Comparison of ENCODE assay signal across 23 cellular contexts in genomic region chr5:32387841-32388240, GRCh38. TPM values are rescaled to one million over a fixed set of nuclear protein-coding genes. Genes with fewer than 3 reads are reported as not detected.
DNase-seq lines count a peak whose midpoint lies in the region; ATAC-seq, FAIRE-seq and TF ChIP-seq lines count a peak whose summit lies in the region.
"Had no signal": no experiment of that assay in that cellular context is flagged by ENCODE, and none has a peak within 500 bp of the region (broad histone marks: within the 10 kb centered on the region; RNA-seq: fewer than 3 reads in every experiment).

No MANE protein-coding gene starts in this region.

- no peak overlapping the region for H2AFZ ChIP-seq in mammary epithelial cell (ENCODE audit: low read depth, low read length)
- H2AFZ ChIP-seq in osteoblast (ENCODE audit: low read length) = no peak overlapping the region
- no peak overlapping the region for H2AFZ ChIP-seq in HepG2 (ENCODE audit: low read length)

- ATAC-seq in HepG2 (no peak), mucosa of descending colon (no peak)
- ATAC-seq: activated naive CD8-positive, alpha-beta T cell treated with anti-CD3 and anti-CD28 coated beads, Interleukin-2, amount 50 U/mL, for 24 hours; right cardiac atrium had no signal

- peak overlapping the region; percentile 32 for H3K27ac ChIP-seq in A673 (ENCODE audit: low read depth, low read length, poor library complexity, severe bottlenecking)
- H3K27ac ChIP-seq in mammary epithelial cell (ENCODE audit: insufficient read depth, low read depth, low read length) = peak overlapping the region; percentile 47
- peak overlapping the region; percentile 54 for H3K27ac ChIP-seq in osteoblast (ENCODE audit: low read depth, low read length)
- H3K27ac ChIP-seq in HepG2 (ENCODE audit: extremely low read length, insufficient read depth, low read length) = no peak overlapping the region
- H3K27ac ChIP-seq: epithelial cell of prostate had no signal

- peaks cover 48% of the 10 kb centered on the region for H3K4me1 Mint-ChIP-seq in HFFc6 (ENCODE audit: low read depth)
- H3K4me1 Mint-ChIP-seq: activated naive CD8-positive, alpha-beta T cell treated with anti-CD3 and anti-CD28 coated beads, Interleukin-2, amount 50 U/mL, for 24 hours; neural crest cell had no signal

- H3K4me2 ChIP-seq in mammary epithelial cell (ENCODE audit: insufficient read depth, low read depth, low read length) (no peak overlapping the region), osteoblast (ENCODE audit: insufficient read depth, low read length) (no peak overlapping the region), HepG2 (ENCODE audit: low read depth, low read length) (no peak overlapping the region)

- DNase-seq in A673 (ENCODE audit: low spot score) = no peak
- no peak for DNase-seq in HFFc6
- no peak for DNase-seq in mammary epithelial cell
- no peak for DNase-seq in osteoblast (ENCODE audit: insufficient read length, low spot score, missing footprints)
- no peak for DNase-seq in HepG2 (ENCODE audit: low spot score)
- no peak for DNase-seq in mucosa of descending colon
- no peak for DNase-seq in effector CD4-positive, alpha-beta T cell
- DNase-seq in KBM-7 = no peak
- DNase-seq: activated CD4-positive, alpha-beta T cell treated with anti-CD3 and anti-CD28 coated beads for 1 hour; activated CD8-positive, alpha-beta memory T cell treated with anti-CD3 and anti-CD28 coated beads for 24 hours; activated gamma-delta T cell treated with Interleukin-2 at 50 U/mL for 16 hours; activated naive CD8-positive, alpha-beta T cell treated with anti-CD3 and anti-CD28 coated beads, Interleukin-2, amount 50 U/mL, for 24 hours; Calu3; NCI-H1105; NCI-H2029; NCI-H526; posterior cingulate gyrus; right cardiac atrium; stimulated activated CD4-positive, alpha-beta T cell treated with anti-CD3 and anti-CD28 coated beads, Interleukin-12 subunit alpha, Interleukin-12 subunit beta, amount 100 ng/mL, for 4 hours; stimulated activated CD4-positive, alpha-beta T cell treated with anti-CD3 and anti-CD28 coated beads, Interleukin-4, amount 100 ng/mL, for 1 hour had no signal

- H3K27me3 Mint-ChIP-seq in HFFc6 (ENCODE audit: insufficient read depth) = peaks cover 5% of the 10 kb centered on the region
- H3K27me3 Mint-ChIP-seq: activated naive CD8-positive, alpha-beta T cell treated with anti-CD3 and anti-CD28 coated beads, Interleukin-2, amount 50 U/mL, for 24 hours had no signal

- TF ChIP-seq CTCF in A673 (conservative IDR thresholded peaks at IDR 0.05; ENCODE audit: low read depth, low read length) (no peak), HFFc6 (IDR thresholded peaks at IDR 0.05) (no peak), mammary epithelial cell (conservative IDR thresholded peaks at IDR 0.05 in 1 of 2, IDR thresholded peaks at IDR 0.05 in 1 of 2; ENCODE audit: extremely low read depth in 1 of 2, insufficient read depth in 1 of 2, low read depth in 1 of 2, low read length in 2 of 2) (no peak), osteoblast (IDR thresholded peaks at IDR 0.05; ENCODE audit: extremely low read depth, low read depth, low read length) (no peak), HepG2 (CRISPR knock-in tag; IDR thresholded peaks at IDR 0.05) (no peak), mucosa of descending colon (IDR thresholded peaks at IDR 0.05) (no peak)

- H3K27me3 ChIP-seq in A673 (replicated peaks; ENCODE audit: insufficient read depth, low read depth, low read length, poor library complexity) (no peaks in the 10 kb centered on the region), mammary epithelial cell (ENCODE audit: insufficient read depth, low read length) (no peaks in the 10 kb centered on the region), osteoblast (ENCODE audit: insufficient read depth, low read length) (no peaks in the 10 kb centered on the region), HepG2 (ENCODE audit: control insufficient read depth in 1 of 2, insufficient read depth in 2 of 2, low read length in 2 of 2) (no peaks in the 10 kb centered on the region)

- TF ChIP-seq POLR2A in HepG2 (IDR thresholded peaks at IDR 0.05; ENCODE audit: insufficient read depth in 1 of 2, low read depth in 2 of 2, low read length in 2 of 2) = no peak

- BruUV-seq in A673 (replicated peaks; lab: Mats Ljungman, UMichigan) (no TSS peak), mammary epithelial cell (replicated peaks; lab: Mats Ljungman, UMichigan) (no TSS peak), HepG2 (replicated peaks; lab: Mats Ljungman, UMichigan) (no TSS peak)

- no peak for TF ChIP-seq RAD21 in HepG2 (CRISPR knock-in tag; IDR thresholded peaks at IDR 0.05)

- H3K4me1 ChIP-seq in A673 (ENCODE audit: insufficient read depth, low read length, poor library complexity, severe bottlenecking) (no peaks in the 10 kb centered on the region), mammary epithelial cell (ENCODE audit: insufficient read depth, low read length) (peaks cover 12% of the 10 kb centered on the region), osteoblast (ENCODE audit: insufficient read depth, low read length) (peaks cover 36% of the 10 kb centered on the region), HepG2 (ENCODE audit: insufficient read depth, low read length) (peaks cover 26% of the 10 kb centered on the region), mucosa of descending colon (ENCODE audit: low read depth) (no peaks in the 10 kb centered on the region)

- dilution Hi-C loops in mammary epithelial cell (cut with HindIII; ENCODE audit: low sequenced_read_pairs) = no loop called here

- intact Hi-C loops in A673 (cut with micrococcal nuclease; ENCODE audit: unreplicated experiment) (no loop called here), mammary epithelial cell (cut with micrococcal nuclease) (no loop called here), HepG2 (cut with micrococcal nuclease; ENCODE audit: unreplicated experiment) (no loop called here), mucosa of descending colon (cut with DNase I, micrococcal nuclease) (no loop called here)

- in situ Hi-C loops in mammary epithelial cell (cut with MboI; ENCODE audit: low sequenced_read_pairs in 2 of 2) (no loop called here), HepG2 (cut with HindIII; ENCODE audit: extremely low pct_ligation_motif_present, low pct_unique_long_range_greater_than_20kb) (no loop called here), KBM-7 (cut with MboI; ENCODE audit: low pct_unique_long_range_greater_than_20kb, low sequenced_read_pairs) (no loop called here)

- H3K79me2 ChIP-seq in mammary epithelial cell (ENCODE audit: insufficient read depth, low read length) (peaks cover 4% of the 10 kb centered on the region), osteoblast (ENCODE audit: insufficient read depth, low read length) (peaks cover 17% of the 10 kb centered on the region), HepG2 (ENCODE audit: insufficient read depth, low read length) (no peaks in the 10 kb centered on the region)

- no peak for FAIRE-seq in HepG2 (lab: Jason Lieb, UNC)
- FAIRE-seq: keratinocyte had no signal

- H3K36me3 ChIP-seq in A673 (ENCODE audit: insufficient read depth, low read length, poor library complexity, severe bottlenecking) (peaks cover 86% of the 10 kb centered on the region), mammary epithelial cell (ENCODE audit: insufficient read depth, low read length) (peaks cover 48% of the 10 kb centered on the region), osteoblast (ENCODE audit: insufficient read depth, low read length) (peaks cover 77% of the 10 kb centered on the region), HepG2 (replicated peaks in 1 of 2; ENCODE audit: control insufficient read depth in 1 of 2, insufficient read depth in 2 of 2, low read length in 2 of 2) (peaks cover 16 to 88% of the 10 kb centered on the region in 2 experiments), mucosa of descending colon (ENCODE audit: low read depth) (no peaks in the 10 kb centered on the region)

- H3K4me3 Mint-ChIP-seq in HFFc6 = peak overlapping the region; percentile 63; the same call in 1 of the 2 replicates
- H3K4me3 Mint-ChIP-seq: activated naive CD8-positive, alpha-beta T cell treated with anti-CD3 and anti-CD28 coated beads, Interleukin-2, amount 50 U/mL, for 24 hours; neural crest cell had no signal

- TF ChIP-seq EP300 in HepG2 (IDR thresholded peaks at IDR 0.05; ENCODE audit: low read depth in 2 of 2, low read length in 2 of 2) (no peak), HepG2 (CRISPR knock-in tag; IDR thresholded peaks at IDR 0.05; ENCODE audit: borderline replicate concordance) (no peak)

- H3K27ac Mint-ChIP-seq in HFFc6 = peak overlapping the region; percentile 86

- H3K4me3 ChIP-seq in A673 (ENCODE audit: low read depth, low read length, poor library complexity, severe bottlenecking) = no peak overlapping the region
- H3K4me3 ChIP-seq in mammary epithelial cell (replicated peaks in 1 of 3; ENCODE audit: insufficient read depth in 1 of 3, low read depth in 2 of 3, low read length in 3 of 3) = no peak overlapping the region
- no peak overlapping the region for H3K4me3 ChIP-seq in osteoblast (ENCODE audit: insufficient read depth, low read length)
- H3K4me3 ChIP-seq in HepG2 (replicated peaks in 1 of 3; ENCODE audit: insufficient read depth in 1 of 3, low read depth in 2 of 3, low read length in 3 of 3) = no peak overlapping the region
- H3K4me3 ChIP-seq in mucosa of descending colon = no peak overlapping the region

- POLR2A ChIA-PET in A673 (lab: Charles Lee; ENCODE audit: low non-redundant PET) (no interaction called here), HepG2 (lab: Yijun Ruan, JAX) (no interaction called here)

- H3K9me3 ChIP-seq in A673 (ENCODE audit: low read depth, low read length, poor library complexity, severe bottlenecking) = no peaks in the 10 kb centered on the region
- no peaks in the 10 kb centered on the region for H3K9me3 ChIP-seq in mammary epithelial cell (replicated peaks; ENCODE audit: insufficient read depth, low read length)
- H3K9me3 ChIP-seq in osteoblast (ENCODE audit: low read depth, low read length) = no peaks in the 10 kb centered on the region
- H3K9me3 ChIP-seq in HepG2 (ENCODE audit: low read length) = no peaks in the 10 kb centered on the region
- H3K9me3 ChIP-seq in mucosa of descending colon = no peaks in the 10 kb centered on the region

- peaks cover 41% of the 10 kb centered on the region for H3K36me3 Mint-ChIP-seq in HFFc6 (ENCODE audit: low read depth)

- no peaks in the 10 kb centered on the region for H4K20me1 ChIP-seq in mammary epithelial cell (ENCODE audit: insufficient read depth, low read length)
- no peaks in the 10 kb centered on the region for H4K20me1 ChIP-seq in osteoblast (ENCODE audit: insufficient read depth, low read length)
- no peaks in the 10 kb centered on the region for H4K20me1 ChIP-seq in HepG2 (ENCODE audit: insufficient read depth, low read length)

- CTCF ChIA-PET in A673 (lab: Charles Lee) = no interaction called here
- CTCF ChIA-PET in mammary epithelial cell (lab: Charles Lee; ENCODE audit: low non-redundant PET) = interaction anchor here (0.6 kb wide), 1 partner anchor 42 kb away, joined by 10 read pairs; no protein-coding TSS in a partner anchor
- CTCF ChIA-PET in HepG2 (lab: Yijun Ruan, JAX; ENCODE audit: low intra/inter-chr PET ratio, low total read pairs) = no interaction called here

- no peak overlapping the region for H3K9ac ChIP-seq in mammary epithelial cell (ENCODE audit: insufficient read depth, low read length)
- H3K9ac ChIP-seq in HepG2 (ENCODE audit: insufficient read depth, low read depth, low read length) = no peak overlapping the region

- H3K9me3 Mint-ChIP-seq in HFFc6 = no peaks in the 10 kb centered on the region
- H3K9me3 Mint-ChIP-seq: activated naive CD8-positive, alpha-beta T cell treated with anti-CD3 and anti-CD28 coated beads, Interleukin-2, amount 50 U/mL, for 24 hours; neural crest cell had no signal

RNA-seq across cellular contexts. Expression of gene ZFR, which starts 56.7 kb away (rescaled TPM):
- total RNA-seq in A673 (2021) = 104 and 110 TPM in 2 replicates
- total RNA-seq in HFFc6 (2021; fragmentation: NEBNext Ultra II Directional; extraction: Animal tissue kit (Norgen Biotek cat#: 25700)) = 10 to 100 TPM; 69.3 to 79.0 (median 75.9) TPM
- 10 to 100 TPM; 65.1 to 83.5 TPM for total RNA-seq in mammary epithelial cell
- polyA plus RNA-seq in mammary epithelial cell = 65.5 TPM
- polyA minus RNA-seq in mammary epithelial cell = 57.3 TPM
- 80.7 and 86.1 TPM in 2 replicates for total RNA-seq in osteoblast
- total RNA-seq in HepG2 (2016; rRNA removed; fragmentation: Illumina TruSeq; extraction: Trizol) = 89.0 and 139 TPM in 2 replicates
- total RNA-seq in HepG2 (2016; cell fraction: cytosol; rRNA removed; fragmentation: Illumina TruSeq; extraction: Trizol; ENCODE audit: low read depth) = 22.0 and 24.1 TPM in 2 replicates
- 87.3 and 135 TPM in 2 replicates for total RNA-seq in HepG2 (2016; cell fraction: insoluble cytoplasmic fraction; rRNA removed; fragmentation: Illumina TruSeq; extraction: Trizol)
- total RNA-seq in HepG2 (2016; cell fraction: membrane; rRNA removed; fragmentation: Illumina TruSeq; extraction: Trizol) = 38.7 and 46.1 TPM in 2 replicates
- 78.3 and 83.8 TPM in 2 replicates for total RNA-seq in HepG2 (2016; cell fraction: nucleus; rRNA removed; fragmentation: Illumina TruSeq; extraction: Trizol)
- polyA plus RNA-seq in HepG2 (2011; rRNA removed) = 77.1 and 92.8 TPM in 2 replicates
- 59.0 and 61.6 TPM in 2 replicates for polyA plus RNA-seq in HepG2 (2011; cell fraction: cytosol; rRNA removed)
- polyA plus RNA-seq in HepG2 (2011; cell fraction: nucleus; rRNA removed) = 51.2 and 56.7 TPM in 2 replicates
- 42.8 and 59.8 TPM in 2 replicates for polyA plus RNA-seq in HepG2 (2012)
- 4.2 and 5.3 TPM in 2 replicates for polyA plus RNA-seq in HepG2 (2016; cell fraction: cytosol; fragmentation: Illumina TruSeq; extraction: Trizol; ENCODE audit: low read depth)
- 105 and 109 TPM in 2 replicates for polyA plus RNA-seq in HepG2 (2016; cell fraction: insoluble cytoplasmic fraction; fragmentation: Illumina TruSeq; extraction: Trizol; ENCODE audit: low read depth)
- polyA plus RNA-seq in HepG2 (2016; cell fraction: membrane; fragmentation: Illumina TruSeq; extraction: Trizol; ENCODE audit: low read depth) = 14.8 and 18.1 TPM in 2 replicates
- polyA plus RNA-seq in HepG2 (2016; cell fraction: nucleus; fragmentation: Illumina TruSeq; extraction: Trizol; ENCODE audit: insufficient read depth, low read depth) = 89.8 and 90.3 TPM in 2 replicates
- polyA minus RNA-seq in HepG2 (2011; rRNA and poly(A)+ RNA removed; ENCODE audit: low replicate concordance) = 293 and 343 TPM in 2 replicates
- polyA minus RNA-seq in HepG2 (2011; cell fraction: cytosol; rRNA and poly(A)+ RNA removed) = 57.4 and 58.9 TPM in 2 replicates
- polyA minus RNA-seq in HepG2 (2011; cell fraction: nucleus; rRNA and poly(A)+ RNA removed) = 77.6 and 92.6 TPM in 2 replicates
- 10 to 100 TPM; 44.0 to 73.3 (median 44.7) TPM for total RNA-seq in mucosa of descending colon
